Comparison of ENCODE assay signal across 25 cellular contexts in the genomic region with DNA sequence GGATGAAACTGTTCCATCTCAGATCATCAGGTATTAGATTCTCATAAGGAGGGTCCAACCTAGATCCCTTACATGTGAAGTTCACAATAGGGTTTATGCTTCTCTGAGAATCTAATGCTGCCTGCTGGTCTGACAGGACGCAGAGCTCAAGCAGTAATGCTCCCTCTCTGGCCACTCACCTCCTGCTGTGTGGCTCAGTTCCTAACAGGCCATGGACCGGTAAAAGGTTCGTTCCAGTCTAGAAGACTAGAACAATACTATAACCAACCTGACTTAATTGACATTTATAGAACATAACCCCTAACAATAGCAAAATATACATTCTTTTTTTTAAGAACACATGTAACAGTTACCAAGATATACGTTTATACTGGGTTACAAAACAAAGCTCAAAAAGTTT. TPM values are rescaled to one million over a fixed set of nuclear protein-coding genes. Genes with fewer than 3 reads are reported as not detected.
DNase-seq lines count a peak whose midpoint lies in the region; ATAC-seq, FAIRE-seq and TF ChIP-seq lines count a peak whose summit lies in the region.
"Had no signal": no experiment of that assay in that cellular context is flagged by ENCODE, and none has a peak within 500 bp of the region (broad histone marks: within the 10 kb centered on the region; RNA-seq: fewer than 3 reads in every experiment).

No MANE protein-coding gene starts in this region.

- no peaks in the 10 kb centered on the region for H3K4me1 ChIP-seq in A549
- H3K4me1 ChIP-seq in ascending aorta: peaks cover 3 to 43% of the 10 kb centered on the region in 2 donors
- H3K4me1 ChIP-seq in tibial artery: peaks cover 0 to 95% (median 25%) of the 10 kb centered on the region in 4 donors
- H3K4me1 ChIP-seq: BE2C had no signal

- ATAC-seq in A549: no peak
- ATAC-seq in HG03095 (IDR thresholded peaks at IDR 0.05; ENCODE audit: unreplicated experiment): no peak

- TF ChIP-seq EP300 in A549 (IDR thresholded peaks at IDR 0.05): no peak

- WGBS in A549 (ENCODE audit: missing lambda C conversion rate): 94% methylated on average over 4 of the region's 4 CpGs

- peak; percentile 51 for FAIRE-seq in A549 (lab: Jason Lieb, UNC)
- FAIRE-seq: A204.1, GM12891, GM18507, H54 had no signal

- POLR2A ChIA-PET in A549 (lab: Yijun Ruan, JAX): no interaction called here

- CTCF ChIA-PET in A549 (lab: Yijun Ruan, JAX): interaction anchor here (0.8 to 1.5 kb wide), 4 partner anchors 14 to 491 kb away, joined by 3 to 5 read pairs (median 4); no protein-coding TSS in a partner anchor

- DNase-seq in A549 (ENCODE audit: low read depth in 1 of 2, low spot score in 1 of 2) (no peak), ascending aorta (ENCODE audit: low spot score in 2 of 2) (no peak), iPS-NIHi11 (ENCODE audit: low spot score) (peak; percentile 17), tibial artery (no peak)
- DNase-seq in stimulated activated CD4-positive, alpha-beta T cell treated with anti-CD3 and anti-CD28 coated beads, Interleukin-15, amount 100 ng/mL, for 24 hours: no peak
- no peak for DNase-seq in activated CD8-positive, alpha-beta memory T cell treated with anti-CD3 and anti-CD28 coated beads, Interleukin-2, amount 50 U/mL, for 48 hours
- DNase-seq in activated effector memory CD4-positive, alpha-beta T cell treated with anti-CD3 and anti-CD28 coated beads, Interleukin-2, amount 50 U/mL, for 16 hours: no peak
- DNase-seq: ACHN; AML-193; BE2C; CD4-positive, alpha-beta T cell; CD8-positive, alpha-beta memory T cell; DMS53; DMS79 treated with DMSO at 0.1 percent for 48 hours; GF-D8; GOT3; HFFc6 had no signal

- TF ChIP-seq RAD21 in A549 (conservative IDR thresholded peaks at IDR 0.05 in 1 of 2, IDR thresholded peaks at IDR 0.05 in 1 of 2): no peak

- H3K4me3 ChIP-seq in A549 (no peak overlapping the region), ascending aorta (no peak overlapping the region), tibial artery (no peak overlapping the region)
- H3K4me3 ChIP-seq: BLaER1 treated with 17β-estradiol and CSF1 and Interleukin-3, amounts not matched to agents 10 nM and 100 nM; HAP-1 had no signal

- intact Hi-C loops in ascending aorta (cut with DNase I): no loop called here
- intact Hi-C loops in tibial artery (cut with DNase I; ENCODE audit: low total_unique reads): loop anchor here (10.0 kb wide), 1 partner anchor 65 kb away; no protein-coding TSS in a partner anchor

- no peak overlapping the region for H3K27ac ChIP-seq in A549
- peak overlapping the region; percentile 60 to 64 for H3K27ac ChIP-seq in ascending aorta
- peak overlapping the region; percentile 34 to 64 for H3K27ac ChIP-seq in tibial artery
- H3K27ac ChIP-seq: 22Rv1; BLaER1 treated with 17β-estradiol and CSF1 and Interleukin-3, amounts not matched to agents 10 nM and 100 nM had no signal

- H3K27me3 ChIP-seq in ascending aorta (no peaks in the 10 kb centered on the region), tibial artery (no peaks in the 10 kb centered on the region)
- H3K27me3 ChIP-seq: BE2C; BLaER1 treated with 17β-estradiol and CSF1 and Interleukin-3, amounts not matched to agents 10 nM and 100 nM had no signal

- TF ChIP-seq CTCF in A549 (IDR thresholded peaks at IDR 0.05) (no peak), ascending aorta (IDR thresholded peaks at IDR 0.05) (no peak), tibial artery (IDR thresholded peaks at IDR 0.05) (no peak)

- H3K9me3 ChIP-seq in A549: no peaks in the 10 kb centered on the region
- no peaks in the 10 kb centered on the region for H3K9me3 ChIP-seq in ascending aorta
- no peaks in the 10 kb centered on the region for H3K9me3 ChIP-seq in tibial artery
- H3K9me3 ChIP-seq: BE2C; BLaER1 treated with 17β-estradiol and CSF1 and Interleukin-3, amounts not matched to agents 10 nM and 100 nM had no signal

- no peak overlapping the region for H3K4me2 ChIP-seq in A549
- H3K4me2 ChIP-seq: BLaER1 treated with 17β-estradiol and CSF1 and Interleukin-3, amounts not matched to agents 10 nM and 100 nM had no signal

- H3K36me3 ChIP-seq in ascending aorta (no peaks in the 10 kb centered on the region), tibial artery (no peaks in the 10 kb centered on the region)
- H3K36me3 ChIP-seq: BE2C, HAP-1 had no signal

- TF ChIP-seq POLR2A in A549 (IDR thresholded peaks at IDR 0.05; ENCODE audit: low read length): no peak

TF ChIP-seq in A549, 52 proteins besides CTCF, POLR2A, EP300 and RAD21:
- TF ChIP-seq BHLHE40 (IDR thresholded peaks at IDR 0.05; ENCODE audit: low read depth, low read length) (no peak), HOXA7 (CRISPR knock-in tag; IDR thresholded peaks at IDR 0.05) (no peak), CHD2 (IDR thresholded peaks at IDR 0.05; ENCODE audit: low read length, partially characterized antibody) (no peak), MYC (IDR thresholded peaks at IDR 0.05; ENCODE audit: borderline replicate concordance, low read length) (no peak), RCOR1 (IDR thresholded peaks at IDR 0.05; ENCODE audit: low read depth, low read length) (no peak), FOXS1 (CRISPR knock-in tag; IDR thresholded peaks at IDR 0.05) (no peak), NR3C1 (IDR thresholded peaks at IDR 0.05) (no peak), HEYL (CRISPR knock-in tag; IDR thresholded peaks at IDR 0.05) (no peak), PHF8 (IDR thresholded peaks at IDR 0.05; ENCODE audit: borderline replicate concordance, low read depth) (no peak)
- TF ChIP-seq, protein P1, sequence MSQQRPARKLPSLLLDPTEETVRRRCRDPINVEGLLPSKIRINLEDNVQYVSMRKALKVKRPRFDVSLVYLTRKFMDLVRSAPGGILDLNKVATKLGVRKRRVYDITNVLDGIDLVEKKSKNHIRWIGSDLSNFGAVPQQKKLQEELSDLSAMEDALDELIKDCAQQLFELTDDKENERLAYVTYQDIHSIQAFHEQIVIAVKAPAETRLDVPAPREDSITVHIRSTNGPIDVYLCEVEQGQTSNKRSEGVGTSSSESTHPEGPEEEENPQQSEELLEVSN (IDR thresholded peaks at IDR 0.05; ENCODE audit: borderline replicate concordance, low read depth): no peak
- TF ChIP-seq, protein P2, sequence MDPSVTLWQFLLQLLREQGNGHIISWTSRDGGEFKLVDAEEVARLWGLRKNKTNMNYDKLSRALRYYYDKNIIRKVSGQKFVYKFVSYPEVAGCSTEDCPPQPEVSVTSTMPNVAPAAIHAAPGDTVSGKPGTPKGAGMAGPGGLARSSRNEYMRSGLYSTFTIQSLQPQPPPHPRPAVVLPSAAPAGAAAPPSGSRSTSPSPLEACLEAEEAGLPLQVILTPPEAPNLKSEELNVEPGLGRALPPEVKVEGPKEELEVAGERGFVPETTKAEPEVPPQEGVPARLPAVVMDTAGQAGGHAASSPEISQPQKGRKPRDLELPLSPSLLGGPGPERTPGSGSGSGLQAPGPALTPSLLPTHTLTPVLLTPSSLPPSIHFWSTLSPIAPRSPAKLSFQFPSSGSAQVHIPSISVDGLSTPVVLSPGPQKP (IDR thresholded peaks at IDR 0.05; ENCODE audit: low read depth, low read length): no peak

RNA-seq across cellular contexts. Expression of a gene that starts 45.8 kb away (rescaled TPM):
- polyA plus RNA-seq in A549 (2011; rRNA removed) (6.1 and 6.2 TPM in 2 replicates), A549 (2017; fragmentation: RNase III; extraction: RNeasy Plus Mini Kit Qiagen cat#74134 plus additional on column Dnase treatment) (6.3 to 7.6 TPM (median 6.4 TPM) in 3 replicates)
- 9.3 and 10.0 TPM in 2 replicates for polyA plus RNA-seq in A549 (2012; cell fraction: cytosol; rRNA removed)
- polyA plus RNA-seq in A549 (2012; cell fraction: nucleus; rRNA removed): 76.5 and 80.0 TPM in 2 replicates
- polyA minus RNA-seq in A549 (2011; rRNA and poly(A)+ RNA removed): 6.5 and 6.8 TPM in 2 replicates
- 21.2 TPM for total RNA-seq in ascending aorta

Comparison
In these comparisons a context has a peak if more than half of its experiments do, and no peak if none do; other contexts are left out.
1. H3K27ac ChIP-seq: peak in ascending aorta (2 of 2) and tibial artery (2 of 2); none in A549 (0 of 2).